20 cellular contexts compared by ENCODE assay signal in the genomic region with DNA sequence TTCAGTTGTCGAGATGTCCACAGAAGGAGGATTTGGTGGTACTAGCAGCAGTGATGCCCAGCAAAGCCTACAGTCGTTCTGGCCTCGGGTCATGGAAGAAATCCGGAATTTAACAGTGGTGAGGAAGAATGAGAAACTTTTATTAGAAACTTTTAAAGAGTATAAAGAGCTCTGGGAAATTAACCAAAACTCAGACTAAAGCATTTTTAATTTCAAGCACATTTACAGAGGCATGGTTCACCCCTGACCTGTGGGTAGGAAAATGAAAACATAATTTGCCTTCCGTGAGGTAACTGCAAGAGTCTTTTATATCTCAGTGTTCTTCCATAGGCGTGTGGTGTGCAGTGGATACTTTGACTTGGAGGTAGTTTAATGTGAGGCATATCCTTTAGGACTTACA.
"Had no signal": no experiment of that assay in that cellular context is flagged by ENCODE, and none has a peak within 500 bp of the region (broad histone marks: within the 10 kb centered on the region; RNA-seq: fewer than 3 reads in every experiment).

No MANE protein-coding gene starts in this region.

- H3K4me3 Mint-ChIP-seq: activated CD8-positive, alpha-beta T cell treated with anti-CD3 and anti-CD28 coated beads, Interleukin-2, amount 10 ng/mL, durations not matched to agents 7 days and 5 days; activated naive CD4-positive, alpha-beta T cell treated with anti-CD3 and anti-CD28 coated beads for 36 hours; activated naive CD8-positive, alpha-beta T cell treated with anti-CD3 and anti-CD28 coated beads, Interleukin-2, amount 50 U/mL, for 24 hours; endodermal cell; neural progenitor cell; stimulated activated naive CD8-positive, alpha-beta T cell treated with anti-CD3 and anti-CD28 coated beads, Interleukin-15, amount 100 ng/mL, for 72 hours had no signal

- H3K9ac ChIP-seq: neural progenitor cell had no signal

- H3K36me3 ChIP-seq: neural progenitor cell, ovary had no signal

- H3K4me2 ChIP-seq: neural progenitor cell had no signal

- H3K4me3 ChIP-seq: ascending aorta, dorsolateral prefrontal cortex, left lung, neural progenitor cell, ovary, SJSA1 had no signal

- H3K27ac Mint-ChIP-seq: activated CD8-positive, alpha-beta T cell treated with anti-CD3 and anti-CD28 coated beads, Interleukin-2, amount 10 ng/mL, durations not matched to agents 7 days and 5 days; activated naive CD4-positive, alpha-beta T cell treated with anti-CD3 and anti-CD28 coated beads for 36 hours; activated naive CD8-positive, alpha-beta T cell treated with anti-CD3 and anti-CD28 coated beads, Interleukin-2, amount 50 U/mL, for 24 hours; endodermal cell; neural progenitor cell; stimulated activated naive CD8-positive, alpha-beta T cell treated with anti-CD3 and anti-CD28 coated beads, Interleukin-15, amount 100 ng/mL, for 72 hours had no signal

- H3K27me3 ChIP-seq: ascending aorta, dorsolateral prefrontal cortex, left lung, neural progenitor cell, ovary, SJSA1 had no signal

- DNase-seq: activated CD4-positive, alpha-beta T cell treated with anti-CD3 and anti-CD28 coated beads for 48 hours; activated CD8-positive, alpha-beta memory T cell treated with anti-CD3 and anti-CD28 coated beads, Interleukin-2, amount 50 U/mL, for 4 hours; activated CD8-positive, alpha-beta T cell treated with anti-CD3 and anti-CD28 coated beads, Interleukin-2, amount 10 ng/mL, durations not matched to agents 7 days and 5 days; activated naive CD4-positive, alpha-beta T cell treated with anti-CD3 and anti-CD28 coated beads for 36 hours; activated naive CD8-positive, alpha-beta T cell treated with anti-CD3 and anti-CD28 coated beads, Interleukin-2, amount 50 U/mL, for 24 hours; dorsolateral prefrontal cortex; endodermal cell; erythroblast; glutamatergic neuron; hypothalamus; kidney; left lung; ovary; stimulated activated CD4-positive, alpha-beta T cell treated with anti-CD3 and anti-CD28 coated beads, Interleukin-1b, Interleukin-23, amount 100 ng/mL, for 48 hours; stimulated activated naive CD8-positive, alpha-beta T cell treated with anti-CD3 and anti-CD28 coated beads, Interleukin-15, amount 100 ng/mL, for 72 hours; T-helper 1 cell; T1000 had no signal

- H2AFZ ChIP-seq: neural progenitor cell had no signal

- H3K27ac ChIP-seq: dorsolateral prefrontal cortex, left lung, neural progenitor cell, ovary, SJSA1 had no signal

- ATAC-seq: activated CD8-positive, alpha-beta T cell treated with anti-CD3 and anti-CD28 coated beads, Interleukin-2, amount 10 ng/mL, durations not matched to agents 7 days and 5 days; activated naive CD8-positive, alpha-beta T cell treated with anti-CD3 and anti-CD28 coated beads, Interleukin-2, amount 50 U/mL, for 24 hours; left lung; stimulated activated naive CD8-positive, alpha-beta T cell treated with anti-CD3 and anti-CD28 coated beads, Interleukin-15, amount 100 ng/mL, for 72 hours had no signal

- H3K4me1 ChIP-seq: SJSA1 had no signal

- H3K9me3 ChIP-seq: ascending aorta, left lung, ovary, SJSA1 had no signal

- H3K9me3 Mint-ChIP-seq: activated naive CD4-positive, alpha-beta T cell treated with anti-CD3 and anti-CD28 coated beads for 36 hours; activated naive CD8-positive, alpha-beta T cell treated with anti-CD3 and anti-CD28 coated beads, Interleukin-2, amount 50 U/mL, for 24 hours; endodermal cell; neural progenitor cell; stimulated activated naive CD8-positive, alpha-beta T cell treated with anti-CD3 and anti-CD28 coated beads, Interleukin-15, amount 100 ng/mL, for 72 hours had no signal

- H3K27me3 Mint-ChIP-seq: activated naive CD8-positive, alpha-beta T cell treated with anti-CD3 and anti-CD28 coated beads, Interleukin-2, amount 50 U/mL, for 24 hours; stimulated activated naive CD8-positive, alpha-beta T cell treated with anti-CD3 and anti-CD28 coated beads, Interleukin-15, amount 100 ng/mL, for 72 hours had no signal
